ENCODE assay signal across 22 cellular contexts in the genomic region with DNA sequence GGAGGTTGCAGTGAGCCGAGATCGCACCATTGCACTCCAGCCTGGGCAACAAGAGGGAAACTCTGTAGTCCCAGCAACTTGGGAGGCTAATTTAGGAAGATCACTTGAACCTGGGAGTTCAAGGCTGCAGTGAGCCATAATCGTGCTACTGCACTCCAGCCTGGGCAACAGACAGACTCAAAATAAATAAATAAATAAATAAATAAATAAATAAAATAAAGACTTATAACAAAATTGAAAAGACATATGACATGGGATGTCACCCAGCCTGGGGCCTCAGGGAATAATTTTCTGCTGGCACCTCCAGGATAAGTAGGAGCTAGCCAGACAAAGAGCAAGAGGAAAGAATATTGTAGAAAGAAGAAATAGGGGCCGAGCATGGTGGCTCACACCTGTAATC.
"Had no signal": no experiment of that assay in that cellular context is flagged by ENCODE, and none has a peak within 500 bp of the region (broad histone marks: within the 10 kb centered on the region; RNA-seq: fewer than 3 reads in every experiment).

No MANE protein-coding gene starts in this region.

- H3K4me1 ChIP-seq: colonic mucosa, esophagus muscularis mucosa, esophagus squamous epithelium, gastrocnemius medialis, gastroesophageal sphincter had no signal

- H3K4me3 ChIP-seq: colonic mucosa, coronary artery, dorsolateral prefrontal cortex, esophagus muscularis mucosa, esophagus squamous epithelium, gastrocnemius medialis, gastroesophageal sphincter, heart left ventricle, heart right ventricle had no signal

- H3K27me3 ChIP-seq: colonic mucosa, dorsolateral prefrontal cortex, esophagus muscularis mucosa, esophagus squamous epithelium, foreskin keratinocyte, gastrocnemius medialis, gastroesophageal sphincter, heart left ventricle, heart right ventricle had no signal

- DNase-seq: colonic mucosa; cortex of kidney; dermis blood vessel endothelial cell; dorsolateral prefrontal cortex; effector CD4-positive, alpha-beta T cell; effector CD8-positive, alpha-beta T cell; effector memory CD4-positive, alpha-beta T cell; effector memory CD8-positive, alpha-beta T cell; endodermal cell; esophagus squamous epithelium; foreskin fibroblast; foreskin keratinocyte; foreskin melanocyte; gastrocnemius medialis; glutamatergic neuron; head of caudate nucleus; heart left ventricle; heart right ventricle had no signal

- H3K9me3 ChIP-seq: colonic mucosa, esophagus muscularis mucosa, esophagus squamous epithelium, gastrocnemius medialis, gastroesophageal sphincter, heart left ventricle, heart right ventricle had no signal

- H3K27ac ChIP-seq: colonic mucosa, coronary artery, dorsolateral prefrontal cortex, epithelial cell of prostate, esophagus muscularis mucosa, esophagus squamous epithelium, foreskin keratinocyte, gastrocnemius medialis, gastroesophageal sphincter, heart left ventricle, heart right ventricle had no signal

- H3K36me3 ChIP-seq: colonic mucosa, esophagus muscularis mucosa, esophagus squamous epithelium, gastrocnemius medialis, gastroesophageal sphincter, heart left ventricle, heart right ventricle had no signal
